1 cellular context compared by ENCODE assay signal in the genomic region with DNA sequence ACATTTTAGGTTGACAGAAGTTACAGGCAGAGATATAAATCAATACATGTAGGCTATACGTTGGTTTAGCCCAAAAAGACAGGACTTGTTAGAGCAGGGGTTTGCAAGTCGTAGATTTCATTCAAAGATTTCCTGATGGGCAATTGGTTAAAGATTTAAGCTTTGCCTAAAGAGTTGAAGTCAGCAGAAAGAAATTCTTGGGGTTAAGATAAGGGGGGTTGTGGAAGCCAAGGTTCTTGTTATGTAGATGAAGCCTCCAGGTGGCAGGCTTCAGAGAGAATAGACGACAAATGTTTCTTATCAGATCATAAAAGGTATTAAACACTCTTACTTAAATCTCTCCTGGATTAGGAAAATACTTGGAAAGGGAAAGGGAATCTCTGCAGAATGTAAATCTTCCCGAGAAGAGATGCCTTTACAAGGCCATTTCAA.
TF ChIP-seq lines count a peak whose summit lies in the region.

No MANE protein-coding gene starts in this region.

TF ChIP-seq in H1, 55 proteins besides CTCF, POLR2A, EP300 and RAD21 (continued from another document):
- 0 out of 2 replicates have a peak, but pooled peaks have one; percentile 32 for TF ChIP-seq TCF12 (IDR thresholded peaks at IDR 0.05; ENCODE audit: low read depth, low read length)
- 0 out of 2 replicates have a peak, but pooled peaks have one; percentile 54 for TF ChIP-seq SP1 (IDR thresholded peaks at IDR 0.05; ENCODE audit: low read depth, low read length)
- no peak for TF ChIP-seq CHD1 (IDR thresholded peaks at IDR 0.05; ENCODE audit: low read depth, low read length)
- peak; percentile 65 for TF ChIP-seq ASH2L (IDR thresholded peaks at IDR 0.05; ENCODE audit: low read length)
- no peak for TF ChIP-seq SP4 (IDR thresholded peaks at IDR 0.05; ENCODE audit: low read length)
- TF ChIP-seq, protein P1, sequence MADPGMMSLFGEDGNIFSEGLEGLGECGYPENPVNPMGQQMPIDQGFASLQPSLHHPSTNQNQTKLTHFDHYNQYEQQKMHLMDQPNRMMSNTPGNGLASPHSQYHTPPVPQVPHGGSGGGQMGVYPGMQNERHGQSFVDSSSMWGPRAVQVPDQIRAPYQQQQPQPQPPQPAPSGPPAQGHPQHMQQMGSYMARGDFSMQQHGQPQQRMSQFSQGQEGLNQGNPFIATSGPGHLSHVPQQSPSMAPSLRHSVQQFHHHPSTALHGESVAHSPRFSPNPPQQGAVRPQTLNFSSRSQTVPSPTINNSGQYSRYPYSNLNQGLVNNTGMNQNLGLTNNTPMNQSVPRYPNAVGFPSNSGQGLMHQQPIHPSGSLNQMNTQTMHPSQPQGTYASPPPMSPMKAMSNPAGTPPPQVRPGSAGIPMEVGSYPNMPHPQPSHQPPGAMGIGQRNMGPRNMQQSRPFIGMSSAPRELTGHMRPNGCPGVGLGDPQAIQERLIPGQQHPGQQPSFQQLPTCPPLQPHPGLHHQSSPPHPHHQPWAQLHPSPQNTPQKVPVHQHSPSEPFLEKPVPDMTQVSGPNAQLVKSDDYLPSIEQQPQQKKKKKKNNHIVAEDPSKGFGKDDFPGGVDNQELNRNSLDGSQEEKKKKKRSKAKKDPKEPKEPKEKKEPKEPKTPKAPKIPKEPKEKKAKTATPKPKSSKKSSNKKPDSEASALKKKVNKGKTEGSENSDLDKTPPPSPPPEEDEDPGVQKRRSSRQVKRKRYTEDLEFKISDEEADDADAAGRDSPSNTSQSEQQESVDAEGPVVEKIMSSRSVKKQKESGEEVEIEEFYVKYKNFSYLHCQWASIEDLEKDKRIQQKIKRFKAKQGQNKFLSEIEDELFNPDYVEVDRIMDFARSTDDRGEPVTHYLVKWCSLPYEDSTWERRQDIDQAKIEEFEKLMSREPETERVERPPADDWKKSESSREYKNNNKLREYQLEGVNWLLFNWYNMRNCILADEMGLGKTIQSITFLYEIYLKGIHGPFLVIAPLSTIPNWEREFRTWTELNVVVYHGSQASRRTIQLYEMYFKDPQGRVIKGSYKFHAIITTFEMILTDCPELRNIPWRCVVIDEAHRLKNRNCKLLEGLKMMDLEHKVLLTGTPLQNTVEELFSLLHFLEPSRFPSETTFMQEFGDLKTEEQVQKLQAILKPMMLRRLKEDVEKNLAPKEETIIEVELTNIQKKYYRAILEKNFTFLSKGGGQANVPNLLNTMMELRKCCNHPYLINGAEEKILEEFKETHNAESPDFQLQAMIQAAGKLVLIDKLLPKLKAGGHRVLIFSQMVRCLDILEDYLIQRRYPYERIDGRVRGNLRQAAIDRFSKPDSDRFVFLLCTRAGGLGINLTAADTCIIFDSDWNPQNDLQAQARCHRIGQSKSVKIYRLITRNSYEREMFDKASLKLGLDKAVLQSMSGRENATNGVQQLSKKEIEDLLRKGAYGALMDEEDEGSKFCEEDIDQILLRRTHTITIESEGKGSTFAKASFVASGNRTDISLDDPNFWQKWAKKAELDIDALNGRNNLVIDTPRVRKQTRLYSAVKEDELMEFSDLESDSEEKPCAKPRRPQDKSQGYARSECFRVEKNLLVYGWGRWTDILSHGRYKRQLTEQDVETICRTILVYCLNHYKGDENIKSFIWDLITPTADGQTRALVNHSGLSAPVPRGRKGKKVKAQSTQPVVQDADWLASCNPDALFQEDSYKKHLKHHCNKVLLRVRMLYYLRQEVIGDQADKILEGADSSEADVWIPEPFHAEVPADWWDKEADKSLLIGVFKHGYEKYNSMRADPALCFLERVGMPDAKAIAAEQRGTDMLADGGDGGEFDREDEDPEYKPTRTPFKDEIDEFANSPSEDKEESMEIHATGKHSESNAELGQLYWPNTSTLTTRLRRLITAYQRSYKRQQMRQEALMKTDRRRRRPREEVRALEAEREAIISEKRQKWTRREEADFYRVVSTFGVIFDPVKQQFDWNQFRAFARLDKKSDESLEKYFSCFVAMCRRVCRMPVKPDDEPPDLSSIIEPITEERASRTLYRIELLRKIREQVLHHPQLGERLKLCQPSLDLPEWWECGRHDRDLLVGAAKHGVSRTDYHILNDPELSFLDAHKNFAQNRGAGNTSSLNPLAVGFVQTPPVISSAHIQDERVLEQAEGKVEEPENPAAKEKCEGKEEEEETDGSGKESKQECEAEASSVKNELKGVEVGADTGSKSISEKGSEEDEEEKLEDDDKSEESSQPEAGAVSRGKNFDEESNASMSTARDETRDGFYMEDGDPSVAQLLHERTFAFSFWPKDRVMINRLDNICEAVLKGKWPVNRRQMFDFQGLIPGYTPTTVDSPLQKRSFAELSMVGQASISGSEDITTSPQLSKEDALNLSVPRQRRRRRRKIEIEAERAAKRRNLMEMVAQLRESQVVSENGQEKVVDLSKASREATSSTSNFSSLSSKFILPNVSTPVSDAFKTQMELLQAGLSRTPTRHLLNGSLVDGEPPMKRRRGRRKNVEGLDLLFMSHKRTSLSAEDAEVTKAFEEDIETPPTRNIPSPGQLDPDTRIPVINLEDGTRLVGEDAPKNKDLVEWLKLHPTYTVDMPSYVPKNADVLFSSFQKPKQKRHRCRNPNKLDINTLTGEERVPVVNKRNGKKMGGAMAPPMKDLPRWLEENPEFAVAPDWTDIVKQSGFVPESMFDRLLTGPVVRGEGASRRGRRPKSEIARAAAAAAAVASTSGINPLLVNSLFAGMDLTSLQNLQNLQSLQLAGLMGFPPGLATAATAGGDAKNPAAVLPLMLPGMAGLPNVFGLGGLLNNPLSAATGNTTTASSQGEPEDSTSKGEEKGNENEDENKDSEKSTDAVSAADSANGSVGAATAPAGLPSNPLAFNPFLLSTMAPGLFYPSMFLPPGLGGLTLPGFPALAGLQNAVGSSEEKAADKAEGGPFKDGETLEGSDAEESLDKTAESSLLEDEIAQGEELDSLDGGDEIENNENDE (IDR thresholded peaks at IDR 0.05; ENCODE audit: insufficient replicate concordance, low read length): peak; percentile 91
- TF ChIP-seq RBBP5 (IDR thresholded peaks at IDR 0.05; ENCODE audit: borderline replicate concordance, low read depth, low read length): peak; percentile 63; the same call in 1 of the 2 replicates
- no peak for TF ChIP-seq JUND (IDR thresholded peaks at IDR 0.05; ENCODE audit: low read length)
